ENCODE assay signal across 31 cellular contexts in the genomic region with DNA sequence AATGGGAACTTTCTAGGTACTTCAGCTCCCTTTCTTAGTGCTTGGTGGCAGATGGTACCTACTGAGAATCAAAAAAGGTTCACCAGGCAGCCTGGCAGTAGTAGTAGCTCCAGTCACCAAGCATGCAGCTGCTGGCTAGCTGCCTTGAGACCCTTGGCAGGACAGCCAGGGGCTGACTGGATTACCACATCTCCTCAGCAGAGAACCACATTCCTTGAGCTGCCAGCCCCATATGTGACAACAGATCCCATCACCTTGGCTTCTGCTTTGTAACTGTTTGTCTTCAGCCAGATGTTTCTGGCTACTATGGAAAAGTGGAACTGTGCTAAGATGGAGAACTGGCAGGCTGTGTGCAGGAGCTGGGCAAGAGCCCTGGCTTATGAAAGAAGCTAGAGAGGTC. TPM values are rescaled to one million over a fixed set of nuclear protein-coding genes. Genes with fewer than 3 reads are reported as not detected.
"Had no signal": no experiment of that assay in that cellular context is flagged by ENCODE, and none has a peak within 500 bp of the region (broad histone marks: within the 10 kb centered on the region; RNA-seq: fewer than 3 reads in every experiment).

No MANE protein-coding gene starts in this region.

- H3K9me3 Mint-ChIP-seq: activated CD4-positive, alpha-beta T cell treated with anti-CD3 and anti-CD28 coated beads, Interleukin-2, amount 10 ng/mL, durations not matched to agents 7 days and 5 days; activated naive CD4-positive, alpha-beta T cell treated with anti-CD3 and anti-CD28 coated beads, Interleukin-2, amount 50 U/mL, for 24 hours; activated naive CD8-positive, alpha-beta T cell treated with anti-CD3 and anti-CD28 coated beads, Interleukin-2, amount 10 ng/mL, durations not matched to agents 7 days and 5 days; activated T-cell treated with anti-CD3 and anti-CD28 coated beads, Interleukin-2, amount 50 U/mL, for 24 hours; activated T-helper 2 cell treated with anti-CD3 and anti-CD28 coated beads, Interferon-gamma antibody, Interleukin-2, Interleukin-4, amounts not matched to agents 10 μg/mL and 5 μg/mL and 100 μg/mL, durations not matched to agents 14 hours and 24 hours and 36 hours had no signal

- H3K27ac Mint-ChIP-seq: activated CD4-positive, alpha-beta T cell treated with anti-CD3 and anti-CD28 coated beads, Interleukin-2, amount 10 ng/mL, durations not matched to agents 7 days and 5 days; activated CD8-positive, alpha-beta T cell treated with anti-CD3 and anti-CD28 coated beads, Interleukin-2, amount 10 ng/mL, durations not matched to agents 7 days and 5 days; activated naive CD4-positive, alpha-beta T cell treated with anti-CD3 and anti-CD28 coated beads, Interleukin-2, amount 50 U/mL, for 24 hours; activated naive CD8-positive, alpha-beta T cell treated with anti-CD3 and anti-CD28 coated beads, Interleukin-2, amount 10 ng/mL, durations not matched to agents 7 days and 5 days; activated T-cell treated with anti-CD3 and anti-CD28 coated beads, Interleukin-2, amount 50 U/mL, for 24 hours; activated T-helper 2 cell treated with anti-CD3 and anti-CD28 coated beads, Interferon-gamma antibody, Interleukin-2, Interleukin-4, amounts not matched to agents 10 μg/mL and 5 μg/mL and 100 μg/mL, durations not matched to agents 14 hours and 24 hours and 36 hours had no signal

- H3K27me3 Mint-ChIP-seq: activated CD4-positive, alpha-beta T cell treated with anti-CD3 and anti-CD28 coated beads, Interleukin-2, amount 10 ng/mL, durations not matched to agents 7 days and 5 days; activated naive CD4-positive, alpha-beta T cell treated with anti-CD3 and anti-CD28 coated beads, Interleukin-2, amount 50 U/mL, for 24 hours; activated naive CD8-positive, alpha-beta T cell treated with anti-CD3 and anti-CD28 coated beads, Interleukin-2, amount 10 ng/mL, durations not matched to agents 7 days and 5 days; activated T-cell treated with anti-CD3 and anti-CD28 coated beads, Interleukin-2, amount 50 U/mL, for 24 hours had no signal

- H3K27me3 ChIP-seq: ascending aorta, cardiac muscle cell, MG63, SJCRH30 had no signal

- H3K4me1 Mint-ChIP-seq: activated naive CD4-positive, alpha-beta T cell treated with anti-CD3 and anti-CD28 coated beads, Interleukin-2, amount 50 U/mL, for 24 hours had no signal

- H3K4me3 Mint-ChIP-seq: activated CD4-positive, alpha-beta T cell treated with anti-CD3 and anti-CD28 coated beads, Interleukin-2, amount 10 ng/mL, durations not matched to agents 7 days and 5 days; activated CD8-positive, alpha-beta T cell treated with anti-CD3 and anti-CD28 coated beads, Interleukin-2, amount 10 ng/mL, durations not matched to agents 7 days and 5 days; activated naive CD4-positive, alpha-beta T cell treated with anti-CD3 and anti-CD28 coated beads, Interleukin-2, amount 50 U/mL, for 24 hours; activated naive CD8-positive, alpha-beta T cell treated with anti-CD3 and anti-CD28 coated beads, Interleukin-2, amount 10 ng/mL, durations not matched to agents 7 days and 5 days; activated T-cell treated with anti-CD3 and anti-CD28 coated beads, Interleukin-2, amount 50 U/mL, for 24 hours had no signal

- ATAC-seq: activated CD8-positive, alpha-beta T cell treated with anti-CD3 and anti-CD28 coated beads, Interleukin-2, amount 10 ng/mL, durations not matched to agents 7 days and 5 days; PC-3 had no signal

- DNase-seq: activated CD4-positive, alpha-beta T cell treated with anti-CD3 and anti-CD28 coated beads, Interleukin-2, amount 10 ng/mL, durations not matched to agents 7 days and 5 days; activated CD4-positive, alpha-beta T cell treated with anti-CD3 and anti-CD28 coated beads, Interleukin-2, amount 50 U/mL, for 48 hours; activated CD8-positive, alpha-beta T cell treated with anti-CD3 and anti-CD28 coated beads, Interleukin-2, amount 10 ng/mL, durations not matched to agents 7 days and 5 days; activated gamma-delta T cell; activated naive CD4-positive, alpha-beta T cell treated with Interleukin-2 at 50 U/mL for 16 hours; activated naive CD8-positive, alpha-beta T cell treated with anti-CD3 and anti-CD28 coated beads, Interleukin-2, amount 10 ng/mL, durations not matched to agents 7 days and 5 days; activated T-cell treated with anti-CD3 and anti-CD28 coated beads, Interleukin-2, amount 50 U/mL, for 24 hours; amygdala; Kasumi-1; KG1; MG63; NCI-H1048; NCI-H1105 treated with DMSO at 0.1 percent for 48 hours; NCI-H1436; NCI-H1694; NCI-H1930; NCI-H2081 treated with DMSO at 0.1 percent for 48 hours; NCI-H226; NCI-H524 treated with DMSO at 0.1 percent for 48 hours; PC-3; SHP77; SJCRH30; T1000; WERI-Rb-1 had no signal

- H3K4me1 ChIP-seq: ascending aorta, SJCRH30 had no signal

- H3K9me3 ChIP-seq: ascending aorta, MG63, SJCRH30 had no signal

- H3K27ac ChIP-seq: ascending aorta, cardiac muscle cell, RWPE1, SJCRH30, WERI-Rb-1 had no signal

- H3K4me3 ChIP-seq: ascending aorta, cardiac muscle cell, MG63, SJCRH30, SK-N-MC had no signal

RNA-seq across cellular contexts. Expression of gene CHRM4, which starts 39.6 kb away (rescaled TPM):
- total RNA-seq: ascending aorta, NCI-H460, PC-3 had no signal
- polyA plus RNA-seq: cardiac muscle cell had no signal
